Comparison of ENCODE assay signal across 22 cellular contexts in the genomic region with DNA sequence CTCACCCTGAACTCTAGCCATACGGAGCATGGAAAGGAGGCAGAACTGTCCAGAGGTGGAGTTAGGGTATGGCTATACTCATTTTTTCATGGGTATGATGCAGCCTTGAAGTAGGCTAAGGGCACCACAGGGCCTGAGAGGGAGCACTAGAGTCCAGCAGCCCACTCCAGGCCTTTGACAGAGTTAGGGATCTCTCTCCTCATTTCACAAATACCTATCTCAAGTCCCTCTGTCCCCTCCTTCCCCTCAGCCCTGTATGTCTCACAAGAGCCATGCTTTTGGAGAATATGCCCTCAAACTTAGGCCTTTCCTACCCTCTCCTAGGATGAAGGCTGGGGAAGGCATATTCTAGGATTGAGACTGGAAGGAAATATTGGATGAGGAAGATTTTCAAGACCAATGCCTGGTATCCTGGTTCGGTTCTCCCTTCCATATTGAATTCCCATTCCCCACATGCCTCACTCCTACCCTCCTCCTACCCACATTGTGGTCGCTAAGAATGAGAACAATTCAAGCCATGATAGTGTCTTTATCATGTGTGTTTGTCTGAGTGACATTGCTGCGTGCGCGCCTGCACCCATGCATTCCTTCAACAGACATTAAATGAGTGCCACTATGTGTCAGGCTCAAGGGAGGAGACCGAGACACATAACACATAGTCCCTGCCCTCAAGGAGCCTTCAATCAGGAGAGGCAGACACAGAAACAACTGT. TPM values are rescaled to one million over a fixed set of nuclear protein-coding genes. Genes with fewer than 3 reads are reported as not detected.
DNase-seq lines count a peak whose midpoint lies in the region; ATAC-seq, FAIRE-seq and TF ChIP-seq lines count a peak whose summit lies in the region.
"Had no signal": no experiment of that assay in that cellular context is flagged by ENCODE, and none has a peak within 500 bp of the region (broad histone marks: within the 10 kb centered on the region; RNA-seq: fewer than 3 reads in every experiment).

No MANE protein-coding gene starts in this region.

- H3K4me1 ChIP-seq in keratinocyte (ENCODE audit: control insufficient read depth, extremely low read depth, insufficient read depth, low read length) = peaks cover 45% of the 10 kb centered on the region

- dilution Hi-C loops in keratinocyte (cut with MboI; ENCODE audit: extremely low pct_ligation_motif_present, low sequenced_read_pairs) = no loop called here

- no peaks in the 10 kb centered on the region for H3K9me3 Mint-ChIP-seq in activated naive CD8-positive, alpha-beta T cell treated with anti-CD3 and anti-CD28 coated beads, Interleukin-2, amount 50 U/mL, for 24 hours
- H3K9me3 Mint-ChIP-seq: WTC11 had no signal

- no peak overlapping the region for H3K4me3 ChIP-seq in keratinocyte (ENCODE audit: control insufficient read depth in 2 of 3, extremely low read depth in 1 of 3, insufficient read depth in 2 of 3, low read depth in 1 of 3, low read length in 3 of 3)
- H3K4me3 ChIP-seq: coronary artery had no signal

- no peak overlapping the region for H3K9ac ChIP-seq in keratinocyte (ENCODE audit: control insufficient read depth, extremely low read depth, insufficient read depth, low read length)

- no peak overlapping the region for H2AFZ ChIP-seq in keratinocyte (ENCODE audit: control insufficient read depth, low read length)

- H3K9me1 ChIP-seq in keratinocyte (ENCODE audit: control insufficient read depth, extremely low read depth, insufficient read depth, low read length) = no peaks in the 10 kb centered on the region

- TF ChIP-seq CTCF in keratinocyte (optimal IDR thresholded peaks at IDR 0.05 in 1 of 3, IDR thresholded peaks at IDR 0.05 in 1 of 3, conservative IDR thresholded peaks at IDR 0.05 in 1 of 3; ENCODE audit: extremely low read depth in 1 of 3, insufficient read depth in 2 of 3, low read length in 3 of 3) = no peak

- peak; percentile 1 for ATAC-seq in activated naive CD8-positive, alpha-beta T cell treated with anti-CD3 and anti-CD28 coated beads, Interleukin-2, amount 50 U/mL, for 24 hours
- ATAC-seq: HepG2, WTC11 had no signal

- no peaks in the 10 kb centered on the region for H3K9me3 ChIP-seq in keratinocyte (ENCODE audit: control insufficient read depth, low read depth, low read length)

- DNase-seq in NCI-H226 = peak; percentile 52
- DNase-seq in activated naive CD8-positive, alpha-beta T cell treated with anti-CD3 and anti-CD28 coated beads, Interleukin-2, amount 50 U/mL, for 24 hours = no peak
- no peak for DNase-seq in keratinocyte (ENCODE audit: low read depth, low spot score)
- peak; percentile 24 for DNase-seq in stimulated activated CD8-positive, alpha-beta memory T cell treated with anti-CD3 and anti-CD28 coated beads, Interleukin-4, amount 100 ng/mL, for 48 hours
- DNase-seq in H4 (ENCODE audit: low spot score) = no peak
- no peak for DNase-seq in NCI-H146 treated with DMSO at 0.1 percent for 48 hours (lab: John Stamatoyannopoulos, UW; ENCODE audit: unreplicated experiment)
- DNase-seq in NCI-H2196 (lab: John Stamatoyannopoulos, UW; ENCODE audit: unreplicated experiment) = no peak
- DNase-seq: activated gamma-delta T cell treated with Interleukin-2 at 50 U/mL for 16 hours, amniotic stem cell, kidney glomerular epithelial cell, NCI-H1092, NCI-H2029 treated with DMSO at 0.1 percent for 48 hours, NCI-H446, nucleus accumbens, SHP77 treated with DMSO at 0.1 percent for 48 hours had no signal

- no peaks in the 10 kb centered on the region for H3K79me2 ChIP-seq in keratinocyte (ENCODE audit: control insufficient read depth, insufficient read depth, low read length)

- no peaks in the 10 kb centered on the region for H3K36me3 ChIP-seq in keratinocyte (ENCODE audit: control insufficient read depth in 2 of 2, extremely low read depth in 1 of 2, insufficient read depth in 2 of 2, low read length in 2 of 2)

- no peaks in the 10 kb centered on the region for H4K20me1 ChIP-seq in keratinocyte (ENCODE audit: control insufficient read depth, extremely low read depth, insufficient read depth, low read length)

- no peaks in the 10 kb centered on the region for H3K27me3 ChIP-seq in keratinocyte (ENCODE audit: control insufficient read depth, extremely low read depth, insufficient read depth, low read length)

- no peak overlapping the region for H3K4me3 Mint-ChIP-seq in activated naive CD8-positive, alpha-beta T cell treated with anti-CD3 and anti-CD28 coated beads, Interleukin-2, amount 50 U/mL, for 24 hours
- H3K4me3 Mint-ChIP-seq: WTC11 had no signal

- no peak for FAIRE-seq in keratinocyte (lab: Jason Lieb, UNC)
- FAIRE-seq: HepG2 had no signal

- H3K4me1 Mint-ChIP-seq in activated naive CD8-positive, alpha-beta T cell treated with anti-CD3 and anti-CD28 coated beads, Interleukin-2, amount 50 U/mL, for 24 hours = peaks cover 62% of the 10 kb centered on the region

- H3K36me3 Mint-ChIP-seq in activated naive CD8-positive, alpha-beta T cell treated with anti-CD3 and anti-CD28 coated beads, Interleukin-2, amount 50 U/mL, for 24 hours (ENCODE audit: low read depth) = no peaks in the 10 kb centered on the region
- H3K36me3 Mint-ChIP-seq: WTC11 had no signal

- peak overlapping the region; percentile 47 for H3K27ac Mint-ChIP-seq in activated naive CD8-positive, alpha-beta T cell treated with anti-CD3 and anti-CD28 coated beads, Interleukin-2, amount 50 U/mL, for 24 hours
- H3K27ac Mint-ChIP-seq: WTC11 had no signal

- H3K27ac ChIP-seq in keratinocyte (ENCODE audit: control insufficient read depth, insufficient read depth, low read length) = peak overlapping the region; percentile 71
- H3K27ac ChIP-seq: coronary artery, HL-60 had no signal

- peak overlapping the region; percentile 42 for H3K4me2 ChIP-seq in keratinocyte (ENCODE audit: control insufficient read depth, extremely low read depth, insufficient read depth, low read depth, low read length)

- no peaks in the 10 kb centered on the region for H3K27me3 Mint-ChIP-seq in activated naive CD8-positive, alpha-beta T cell treated with anti-CD3 and anti-CD28 coated beads, Interleukin-2, amount 50 U/mL, for 24 hours

RNA-seq across cellular contexts. Expression of a gene that starts 2.6 kb away (rescaled TPM):
- polyA plus RNA-seq in keratinocyte = 6.0 to 19.0 TPM (median 8.6 TPM) in 3 replicates
- 60.1 TPM for polyA plus RNA-seq in keratinocyte (2011; ENCODE audit: low read depth)
- polyA plus RNA-seq in keratinocyte (2011; cell fraction: cytosol; rRNA removed) = 2.6 and 4.3 TPM in 2 replicates
- polyA plus RNA-seq in keratinocyte (2011; cell fraction: nucleus; rRNA removed) = 20.7 and 42.1 TPM in 2 replicates
- polyA plus RNA-seq in keratinocyte (2012; ENCODE audit: low replicate concordance) = 2.9 and 144 TPM in 2 replicates
- polyA minus RNA-seq in keratinocyte = 7.1 to 52.8 TPM (median 19.4 TPM) in 3 replicates
- polyA minus RNA-seq in keratinocyte (2011; cell fraction: cytosol; rRNA and poly(A)+ RNA removed) = 6.5 TPM
- 19.1 and 21.9 TPM in 2 replicates for polyA minus RNA-seq in keratinocyte (2011; cell fraction: nucleus; rRNA and poly(A)+ RNA removed)
- 0.14 TPM in 1 of 2 replicates, not detected in the other for total RNA-seq in H4 (2014; rRNA removed; shearing (Covaris generic))
- total RNA-seq: lung microvascular endothelial cell, skeletal muscle tissue had no signal

RNA-seq across cellular contexts. Expression of a gene that starts 6.2 kb away (rescaled TPM):
- 0.32 to 0.73 TPM (median 0.54 TPM) in 3 replicates for polyA plus RNA-seq in keratinocyte
- not detected for polyA plus RNA-seq in keratinocyte (2011; ENCODE audit: low read depth)
- 0.15 and 0.36 TPM in 2 replicates for polyA plus RNA-seq in keratinocyte (2011; cell fraction: cytosol; rRNA removed)
- polyA plus RNA-seq in keratinocyte (2011; cell fraction: nucleus; rRNA removed) = 0.38 and 1.3 TPM in 2 replicates
- 0.17 and 0.40 TPM in 2 replicates for polyA plus RNA-seq in keratinocyte (2012; ENCODE audit: low replicate concordance)
- 1.4 TPM in 1 of 3 replicates, not detected in the others for polyA minus RNA-seq in keratinocyte
- not detected for polyA minus RNA-seq in keratinocyte (2011; cell fraction: cytosol; rRNA and poly(A)+ RNA removed)
- not detected in 2 replicates for polyA minus RNA-seq in keratinocyte (2011; cell fraction: nucleus; rRNA and poly(A)+ RNA removed)
- not detected in 2 replicates for total RNA-seq in H4 (2014; rRNA removed; shearing (Covaris generic))
- total RNA-seq: skeletal muscle tissue had no signal

RNA-seq across cellular contexts. Expression of a gene that starts 22.3 kb away (rescaled TPM):
- polyA plus RNA-seq in keratinocyte = 0.05 to 0.45 TPM (median 0.16 TPM) in 3 replicates
- 6.6 TPM for polyA plus RNA-seq in keratinocyte (2011; ENCODE audit: low read depth)
- 0.05 and 0.06 TPM in 2 replicates for polyA plus RNA-seq in keratinocyte (2011; cell fraction: cytosol; rRNA removed)
- polyA plus RNA-seq in keratinocyte (2011; cell fraction: nucleus; rRNA removed) = 0.99 and 1.1 TPM in 2 replicates
- 0.29 and 11.6 TPM in 2 replicates for polyA plus RNA-seq in keratinocyte (2012; ENCODE audit: low replicate concordance)
- 0.26 to 0.42 TPM in 2 of 3 replicates, not detected in the other for polyA minus RNA-seq in keratinocyte
- not detected for polyA minus RNA-seq in keratinocyte (2011; cell fraction: cytosol; rRNA and poly(A)+ RNA removed)
- 0.63 and 0.93 TPM in 2 replicates for polyA minus RNA-seq in keratinocyte (2011; cell fraction: nucleus; rRNA and poly(A)+ RNA removed)
- total RNA-seq in H4 (2014; rRNA removed; shearing (Covaris generic)) = 0.02 TPM in 1 of 2 replicates, not detected in the other
- total RNA-seq: lung microvascular endothelial cell, pulmonary artery endothelial cell had no signal

RNA-seq across cellular contexts. Expression of a gene that starts 25.9 kb away (rescaled TPM):
- 106 to 228 TPM (median 184 TPM) in 3 replicates for polyA plus RNA-seq in keratinocyte
- polyA plus RNA-seq in keratinocyte (2011; ENCODE audit: low read depth) = 260 TPM
- 137 and 187 TPM in 2 replicates for polyA plus RNA-seq in keratinocyte (2011; cell fraction: cytosol; rRNA removed)
- 63.9 and 100 TPM in 2 replicates for polyA plus RNA-seq in keratinocyte (2011; cell fraction: nucleus; rRNA removed)
- polyA plus RNA-seq in keratinocyte (2012; ENCODE audit: low replicate concordance) = 213 and 232 TPM in 2 replicates
- polyA minus RNA-seq in keratinocyte = 12.6 to 31.6 TPM (median 18.4 TPM) in 3 replicates
- 52.6 TPM for polyA minus RNA-seq in keratinocyte (2011; cell fraction: cytosol; rRNA and poly(A)+ RNA removed)
- polyA minus RNA-seq in keratinocyte (2011; cell fraction: nucleus; rRNA and poly(A)+ RNA removed) = 6.5 and 12.3 TPM in 2 replicates
- 85.6 and 94.8 TPM in 2 replicates for total RNA-seq in H4 (2014; rRNA removed; shearing (Covaris generic))

RNA-seq across cellular contexts. Expression of a gene that starts 26.0 kb away (rescaled TPM):
- polyA plus RNA-seq in keratinocyte = 22.9 to 51.0 TPM (median 27.6 TPM) in 3 replicates
- polyA plus RNA-seq in keratinocyte (2011; ENCODE audit: low read depth) = 24.7 TPM
- 24.3 and 34.8 TPM in 2 replicates for polyA plus RNA-seq in keratinocyte (2011; cell fraction: cytosol; rRNA removed)
- polyA plus RNA-seq in keratinocyte (2011; cell fraction: nucleus; rRNA removed) = 71.9 and 77.7 TPM in 2 replicates
- 41.7 and 50.3 TPM in 2 replicates for polyA plus RNA-seq in keratinocyte (2012; ENCODE audit: low replicate concordance)
- polyA minus RNA-seq in keratinocyte = 28.3 to 68.5 TPM (median 38.7 TPM) in 3 replicates
- 17.3 TPM for polyA minus RNA-seq in keratinocyte (2011; cell fraction: cytosol; rRNA and poly(A)+ RNA removed)
- polyA minus RNA-seq in keratinocyte (2011; cell fraction: nucleus; rRNA and poly(A)+ RNA removed) = 20.2 and 27.1 TPM in 2 replicates
- 34.9 and 36.6 TPM in 2 replicates for total RNA-seq in H4 (2014; rRNA removed; shearing (Covaris generic))

Comparison
In these comparisons a context has a peak if more than half of its experiments do, and no peak if none do; other contexts are left out.
1. DNase-seq: peak in NCI-H226 (single experiment) and stimulated activated CD8-positive, alpha-beta memory T cell treated with anti-CD3 and anti-CD28 coated beads, Interleukin-4, amount 100 ng/mL, for 48 hours (single experiment); none in activated naive CD8-positive, alpha-beta T cell treated with anti-CD3 and anti-CD28 coated beads, Interleukin-2, amount 50 U/mL, for 24 hours (single experiment), keratinocyte (single experiment), H4 (single experiment), NCI-H146 treated with DMSO at 0.1 percent for 48 hours (single experiment) and NCI-H2196 (single experiment).